32 cellular contexts compared by ENCODE assay signal in genomic region chr22:19088866-19089595, GRCh38. TPM values are rescaled to one million over a fixed set of nuclear protein-coding genes. Genes with fewer than 3 reads are reported as not detected.
"Had no signal": no experiment of that assay in that cellular context is flagged by ENCODE, and none has a peak within 500 bp of the region (broad histone marks: within the 10 kb centered on the region; RNA-seq: fewer than 3 reads in every experiment).

No MANE protein-coding gene starts in this region.

- H3K9me3 ChIP-seq: adrenal gland, ascending aorta, esophagus muscularis mucosa, left ventricle myocardium inferior, right lobe of liver, stomach, suprapubic skin, tibial nerve, uterus had no signal

- H3K27ac Mint-ChIP-seq: activated B cell treated with CpG ODN at 0.5 μM for 24 hours; activated CD4-positive, alpha-beta T cell treated with anti-CD3 and anti-CD28 coated beads for 36 hours; natural killer cell treated with Interleukin-12 subunit alpha and Interleukin-12 subunit beta and Interleukin-15 and Interleukin-18, amount 100 ng/mL, for 72 hours; stimulated activated memory B cell treated with anti-CD40 and anti-IgM and Interleukin-4, amounts not matched to agents 10 μg/mL and 1 μg/mL and 100 μg/mL, for 72 hours had no signal

- H3K27me3 ChIP-seq: adrenal gland, ascending aorta, brain microvascular endothelial cell, esophagus muscularis mucosa, hepatocyte, right lobe of liver, stomach, suprapubic skin, tibial nerve, uterus had no signal

- H3K4me2 ChIP-seq: hepatocyte, smooth muscle cell had no signal

- H3K4me1 ChIP-seq: ascending aorta, uterus had no signal

- ATAC-seq: activated CD4-positive, alpha-beta T cell treated with anti-CD3 and anti-CD28 coated beads for 36 hours; natural killer cell treated with Interleukin-12 subunit alpha and Interleukin-12 subunit beta and Interleukin-15 and Interleukin-18, amount 100 ng/mL, for 72 hours; right lobe of liver; stimulated activated memory B cell treated with anti-CD40 and anti-IgM and Interleukin-4, amounts not matched to agents 10 μg/mL and 1 μg/mL and 100 μg/mL, for 72 hours had no signal

- H3K27me3 Mint-ChIP-seq: activated B cell treated with CpG ODN at 0.5 μM for 24 hours; activated CD4-positive, alpha-beta T cell treated with anti-CD3 and anti-CD28 coated beads for 36 hours; natural killer cell treated with Interleukin-12 subunit alpha and Interleukin-12 subunit beta and Interleukin-15 and Interleukin-18, amount 100 ng/mL, for 72 hours; stimulated activated memory B cell treated with anti-CD40 and anti-IgM and Interleukin-4, amounts not matched to agents 10 μg/mL and 1 μg/mL and 100 μg/mL, for 72 hours had no signal

- H3K4me3 ChIP-seq: adrenal gland, ascending aorta, esophagus muscularis mucosa, hepatocyte, left ventricle myocardium inferior, right lobe of liver, smooth muscle cell, stomach, suprapubic skin, tibial nerve, uterus had no signal

- DNase-seq: activated B cell treated with CpG ODN at 0.5 μM for 24 hours; activated CD4-positive, alpha-beta T cell treated with anti-CD3 and anti-CD28 coated beads for 36 hours; activated CD4-positive, alpha-beta T cell treated with anti-CD3 and anti-CD28 coated beads, Interleukin-2, amount 50 U/mL, for 4 hours; activated effector memory CD4-positive, alpha-beta T cell treated with anti-CD3 and anti-CD28 coated beads, Interleukin-2, amount 50 U/mL, for 16 hours; activated naive CD4-positive, alpha-beta T cell treated with anti-CD3 and anti-CD28 coated beads, Interleukin-2, amount 50 U/mL, for 16 hours; adrenal gland; brain microvascular endothelial cell; caudate nucleus; effector memory CD4-positive, alpha-beta T cell; glutamatergic neuron; kidney glomerular epithelial cell; left ventricle myocardium inferior; mammary epithelial cell; occipital lobe; stimulated activated CD4-positive, alpha-beta T cell treated with anti-CD3 and anti-CD28 coated beads, Interleukin-15, amount 100 ng/mL, for 24 hours; stomach; T-helper 9 cell; uterus had no signal

- H2AFZ ChIP-seq: hepatocyte had no signal

- H3K36me3 Mint-ChIP-seq: natural killer cell treated with Interleukin-12 subunit alpha and Interleukin-12 subunit beta and Interleukin-15 and Interleukin-18, amount 100 ng/mL, for 72 hours had no signal

- H3K27ac ChIP-seq: adrenal gland, ascending aorta, brain microvascular endothelial cell, esophagus muscularis mucosa, hepatocyte, left ventricle myocardium inferior, right lobe of liver, stomach, suprapubic skin, tibial nerve, uterus had no signal

- H3K9me3 Mint-ChIP-seq: activated B cell treated with CpG ODN at 0.5 μM for 24 hours; natural killer cell treated with Interleukin-12 subunit alpha and Interleukin-12 subunit beta and Interleukin-15 and Interleukin-18, amount 100 ng/mL, for 72 hours; stimulated activated memory B cell treated with anti-CD40 and anti-IgM and Interleukin-4, amounts not matched to agents 10 μg/mL and 1 μg/mL and 100 μg/mL, for 72 hours had no signal

- H3K4me3 Mint-ChIP-seq: activated B cell treated with CpG ODN at 0.5 μM for 24 hours; activated CD4-positive, alpha-beta T cell treated with anti-CD3 and anti-CD28 coated beads for 36 hours; natural killer cell treated with Interleukin-12 subunit alpha and Interleukin-12 subunit beta and Interleukin-15 and Interleukin-18, amount 100 ng/mL, for 72 hours; stimulated activated memory B cell treated with anti-CD40 and anti-IgM and Interleukin-4, amounts not matched to agents 10 μg/mL and 1 μg/mL and 100 μg/mL, for 72 hours had no signal

- H3K36me3 ChIP-seq: adrenal gland, uterus had no signal

RNA-seq across cellular contexts. Expression of gene TSSK2, which starts 42.1 kb away (rescaled TPM):
- total RNA-seq: activated CD4-positive, alpha-beta T cell treated with anti-CD3 and anti-CD28 coated beads for 36 hours; activated CD8-positive, alpha-beta memory T cell treated with anti-CD3 and anti-CD28 coated beads for 36 hours; adrenal gland; ascending aorta; dermis microvascular lymphatic vessel endothelial cell; endothelial cell of umbilical vein; esophagus muscularis mucosa; frontal cortex; hepatocyte; left ventricle myocardium inferior; occipital lobe; right lobe of liver; smooth muscle cell; stomach; suprapubic skin; T-helper 1 cell treated with Interleukin-12 subunit alpha and Interleukin-12 subunit beta and Interleukin-4 antibody, amounts not matched to agents 30 ng/mL and 1 ng/mL, for 36 hours had no signal
- polyA plus RNA-seq: endothelial cell of umbilical vein, hepatocyte, mammary epithelial cell, smooth muscle cell had no signal
